ENCODE assay signal across 21 cellular contexts in genomic region chr15:27028836-27029482, GRCh38. TPM values are rescaled to one million over a fixed set of nuclear protein-coding genes. Genes with fewer than 3 reads are reported as not detected.
A peak's percentile ranks its signal among the peaks of the same experiment; 100 is the strongest.
DNase-seq lines count a peak whose midpoint lies in the region; FAIRE-seq and TF ChIP-seq lines count a peak whose summit lies in the region.
"Had no signal": no experiment of that assay in that cellular context is flagged by ENCODE, and none has a peak within 500 bp of the region (broad histone marks: within the 10 kb centered on the region; RNA-seq: fewer than 3 reads in every experiment).

No MANE protein-coding gene starts in this region.

- no peak overlapping the region for H4K8ac ChIP-seq in neuronal stem cell (ENCODE audit: low read depth, low read length)

- no peak overlapping the region for H2BK120ac ChIP-seq in neuronal stem cell (ENCODE audit: low read depth, low read length)

- H3K36me3 ChIP-seq in HEK293 (ENCODE audit: control insufficient read depth in 2 of 2, insufficient read depth in 1 of 2, low read length in 2 of 2) (no peaks in the 10 kb centered on the region), astrocyte (ENCODE audit: insufficient read depth, low read length) (no peaks in the 10 kb centered on the region), neuronal stem cell (replicated peaks in 1 of 2; ENCODE audit: control insufficient read depth in 2 of 2, insufficient read depth in 2 of 2, low read length in 2 of 2) (no peaks in the 10 kb centered on the region), WERI-Rb-1 (no peaks in the 10 kb centered on the region)
- H3K36me3 ChIP-seq: right atrium auricular region, thoracic aorta had no signal

- peak overlapping the region; percentile 17 for H3K23ac ChIP-seq in neuronal stem cell (ENCODE audit: low read depth, low read length, poor library complexity)

- WGBS in neuronal stem cell (ENCODE audit: extremely low coverage in 2 of 2, insufficient read length in 2 of 2, insufficient replicate concordance in 1 of 2), 2 donors: no CpG with 5 or more reads among the region's 14 CpGs

- CTCF ChIA-PET in HEK293 (lab: Yijun Ruan, JAX): interaction anchor here (0.6 kb wide), 1 partner anchor 1982 kb away, joined by 3 read pairs; no protein-coding TSS in a partner anchor

- H3K4me3 Mint-ChIP-seq in astrocyte (ENCODE audit: unreplicated experiment): no peak overlapping the region
- H3K4me3 Mint-ChIP-seq: activated T-helper 17 cell treated with anti-CD3 and anti-CD28 coated beads, Interleukin-2, amount 50 U/mL, for 72 hours; natural killer cell had no signal

- H3K18ac ChIP-seq in neuronal stem cell (ENCODE audit: low read length): no peak overlapping the region

- H3K4me3 ChIP-seq in HEK293 (ENCODE audit: low read depth, low read length): no peak overlapping the region
- no peak overlapping the region for H3K4me3 ChIP-seq in astrocyte (ENCODE audit: insufficient read depth, low read depth, low read length)
- H3K4me3 ChIP-seq in neuronal stem cell (ENCODE audit: low read length in 2 of 2): no peak overlapping the region
- no peak overlapping the region for H3K4me3 ChIP-seq in WERI-Rb-1 (ENCODE audit: low read depth, low read length)
- H3K4me3 ChIP-seq: lung, right atrium auricular region, thoracic aorta had no signal

- DNase-seq in NCI-H2171 (lab: John Stamatoyannopoulos, UW) (peak; percentile 4), astrocyte (ENCODE audit: low read depth) (peak; percentile 18), neuronal stem cell (ENCODE audit: low spot score) (no peak), NCI-H446 treated with DMSO at 0.1 percent for 48 hours (lab: John Stamatoyannopoulos, UW) (no peak), WERI-Rb-1 (no peak), HT-29 (ENCODE audit: low spot score) (no peak)
- DNase-seq: cerebellar nuclear complex, EL, natural killer cell, NCI-H2029 treated with DMSO at 0.1 percent for 48 hours, PC-3 had no signal

- H3K27me3 ChIP-seq in astrocyte (ENCODE audit: insufficient read depth, low read length): no peaks in the 10 kb centered on the region
- H3K27me3 ChIP-seq in neuronal stem cell (ENCODE audit: control insufficient read depth in 3 of 3, insufficient read depth in 3 of 3, low read depth in 1 of 3, low read length in 3 of 3): no peaks in the 10 kb centered on the region
- H3K27me3 ChIP-seq in WERI-Rb-1 (ENCODE audit: insufficient read depth, low read depth, severe bottlenecking): no peaks in the 10 kb centered on the region
- H3K27me3 ChIP-seq: right atrium auricular region had no signal

- H3K4me2 ChIP-seq in astrocyte (ENCODE audit: low read length) (no peak overlapping the region), neuronal stem cell (ENCODE audit: insufficient read depth, low read length, poor library complexity, severe bottlenecking) (no peak overlapping the region)
- H3K4me2 ChIP-seq: KMS-11 had no signal

- H3K4me1 ChIP-seq in HEK293 (ENCODE audit: control insufficient read depth, insufficient read depth, low read length) (no peaks in the 10 kb centered on the region), astrocyte (ENCODE audit: insufficient read depth, low read length) (no peaks in the 10 kb centered on the region), neuronal stem cell (ENCODE audit: control insufficient read depth in 2 of 2, insufficient read depth in 1 of 2, low read depth in 1 of 2, low read length in 2 of 2) (peaks cover 3 to 15% of the 10 kb centered on the region in 2 donors)
- H3K4me1 ChIP-seq: right atrium auricular region had no signal

- no peak overlapping the region for H2BK5ac ChIP-seq in neuronal stem cell (ENCODE audit: low read length)

- no peaks in the 10 kb centered on the region for H3K27me3 Mint-ChIP-seq in astrocyte (ENCODE audit: low read depth, unreplicated experiment)
- H3K27me3 Mint-ChIP-seq: activated T-helper 17 cell treated with anti-CD3 and anti-CD28 coated beads, Interleukin-2, amount 50 U/mL, for 72 hours had no signal

- H2AK5ac ChIP-seq in neuronal stem cell (ENCODE audit: low read depth, low read length): peak overlapping the region; percentile 15

- H2AFZ ChIP-seq in astrocyte (ENCODE audit: low read depth, low read length) (no peak overlapping the region), neuronal stem cell (ENCODE audit: low read length) (no peak overlapping the region)

- H3K79me1 ChIP-seq in neuronal stem cell (ENCODE audit: low read depth, low read length): peaks cover 2% of the 10 kb centered on the region

- H3K27ac ChIP-seq in HEK293 (ENCODE audit: extremely low read depth, low read depth, low read length) (no peak overlapping the region), astrocyte (ENCODE audit: low read depth, low read length) (no peak overlapping the region), neuronal stem cell (replicated peaks; ENCODE audit: low read length) (no peak overlapping the region), WERI-Rb-1 (no peak overlapping the region)
- H3K27ac ChIP-seq: C4-2B, HL-60, KMS-11, right atrium auricular region, thoracic aorta had no signal

- POLR2A ChIA-PET in HEK293 (lab: Yijun Ruan, JAX): no interaction called here

- no peak overlapping the region for H3K4ac ChIP-seq in neuronal stem cell (ENCODE audit: low read length)

- no peaks in the 10 kb centered on the region for H4K20me1 ChIP-seq in astrocyte (ENCODE audit: insufficient read depth, low read length)

- H2BK15ac ChIP-seq in neuronal stem cell (ENCODE audit: low read length): no peak overlapping the region

- no peak overlapping the region for H4K91ac ChIP-seq in neuronal stem cell (ENCODE audit: low read depth, low read length, poor library complexity)

- FAIRE-seq in astrocyte (lab: Jason Lieb, UNC): no peak
- FAIRE-seq: frontal cortex had no signal

- no peak overlapping the region for H3K27ac Mint-ChIP-seq in astrocyte (ENCODE audit: unreplicated experiment)
- H3K27ac Mint-ChIP-seq: activated T-helper 17 cell treated with anti-CD3 and anti-CD28 coated beads, Interleukin-2, amount 50 U/mL, for 72 hours; natural killer cell had no signal

- peaks cover 2% of the 10 kb centered on the region for H3K9me3 Mint-ChIP-seq in astrocyte (ENCODE audit: unreplicated experiment)
- H3K9me3 Mint-ChIP-seq: natural killer cell had no signal

- no peaks in the 10 kb centered on the region for H3K79me2 ChIP-seq in astrocyte (ENCODE audit: insufficient read depth, low read length)

- no peak overlapping the region for H2BK12ac ChIP-seq in neuronal stem cell (ENCODE audit: low read length)

- H3K14ac ChIP-seq in neuronal stem cell (ENCODE audit: low read length): peak overlapping the region; percentile 72

- H3K9me3 ChIP-seq in HEK293 (ENCODE audit: control insufficient read depth, insufficient read depth, low read depth, low read length): no peaks in the 10 kb centered on the region
- H3K9me3 ChIP-seq in astrocyte (ENCODE audit: insufficient read depth, low read depth, low read length): no peaks in the 10 kb centered on the region
- H3K9me3 ChIP-seq in neuronal stem cell (replicated peaks in 1 of 2; ENCODE audit: control insufficient read depth in 2 of 2, insufficient read depth in 1 of 2, low read depth in 1 of 2, low read length in 2 of 2): no peaks in the 10 kb centered on the region
- no peaks in the 10 kb centered on the region for H3K9me3 ChIP-seq in WERI-Rb-1 (ENCODE audit: severe bottlenecking)
- H3K9me3 ChIP-seq: right atrium auricular region, thoracic aorta had no signal

- no peak for TF ChIP-seq CTCF in HEK293 (tag by site-specific recombination; IDR thresholded peaks at IDR 0.05)
- no peak for TF ChIP-seq CTCF in astrocyte (IDR thresholded peaks at IDR 0.05; ENCODE audit: insufficient read depth, low read depth, low read length)
- TF ChIP-seq CTCF in WERI-Rb-1 (IDR thresholded peaks at IDR 0.05; ENCODE audit: low read depth, low read length): no peak

- H3K36me3 Mint-ChIP-seq in astrocyte (ENCODE audit: low read depth, unreplicated experiment): no peaks in the 10 kb centered on the region
- H3K36me3 Mint-ChIP-seq: natural killer cell had no signal

- no peak overlapping the region for H3K9ac ChIP-seq in astrocyte (ENCODE audit: low read length)
- H3K9ac ChIP-seq in neuronal stem cell (ENCODE audit: low read depth, low read length, poor library complexity): peak overlapping the region; percentile 53
- H3K9ac ChIP-seq: KMS-11 had no signal

- H3K4me1 Mint-ChIP-seq in astrocyte (ENCODE audit: low read depth, unreplicated experiment): no peaks in the 10 kb centered on the region
- H3K4me1 Mint-ChIP-seq: activated T-helper 17 cell treated with anti-CD3 and anti-CD28 coated beads, Interleukin-2, amount 50 U/mL, for 72 hours; natural killer cell had no signal

TF ChIP-seq in HEK293, 187 proteins besides CTCF, POLR2A, EP300 and RAD21:
- TF ChIP-seq ZSCAN4 (tag by site-specific recombination; IDR thresholded peaks at IDR 0.05) (peak; percentile 61), ZNF132 (tag by site-specific recombination; IDR thresholded peaks at IDR 0.05; ENCODE audit: borderline replicate concordance) (no peak), SCRT2 (tag by site-specific recombination; IDR thresholded peaks at IDR 0.05) (no peak)

RNA-seq across cellular contexts. Expression of gene GABRG3, which starts 58.0 kb away (rescaled TPM):
- total RNA-seq in astrocyte: 0.54 and 0.77 TPM in 2 replicates
- 8.1 TPM for polyA plus RNA-seq in neuronal stem cell (2013, experiment 1 of 2)
- 6.9 TPM for polyA plus RNA-seq in neuronal stem cell (2013, experiment 2 of 2)
- not detected in 2 replicates for total RNA-seq in HT-29 (2014; rRNA removed; shearing (Covaris generic))
- total RNA-seq: activated T-helper 17 cell treated with anti-CD3 and anti-CD28 coated beads, Interleukin-2, amount 50 U/mL, for 72 hours; natural killer cell; right atrium auricular region; thoracic aorta had no signal
- polyA plus RNA-seq: adipose tissue, lung had no signal

Comparison
In these comparisons a context has a peak if more than half of its experiments do, and no peak if none do; other contexts are left out.
1. DNase-seq: peak in NCI-H2171 (single experiment) and astrocyte (single experiment); none in neuronal stem cell (single experiment), NCI-H446 treated with DMSO at 0.1 percent for 48 hours (single experiment), WERI-Rb-1 (single experiment) and HT-29 (single experiment).